Comparison of ENCODE assay signal across 30 cellular contexts in the genomic region with DNA sequence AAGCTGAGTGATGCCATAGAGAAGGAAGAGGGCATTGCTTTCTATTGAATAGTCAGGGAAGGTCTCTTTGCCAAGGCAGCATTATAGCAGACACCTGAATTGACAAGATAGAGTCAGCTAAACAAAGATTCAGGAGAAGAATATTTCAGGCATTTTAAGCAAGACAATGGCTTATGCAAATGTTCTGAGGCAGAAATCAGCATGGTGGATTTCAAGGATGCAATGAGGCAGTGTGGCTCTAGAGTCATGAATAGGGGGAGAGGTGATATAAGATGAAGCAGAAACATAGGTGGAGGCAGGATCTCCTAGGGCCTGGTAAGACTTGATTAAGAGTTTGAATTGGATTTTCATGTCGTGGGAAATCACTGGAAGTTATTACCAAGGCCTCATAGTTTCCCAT.
"Had no signal": no experiment of that assay in that cellular context is flagged by ENCODE, and none has a peak within 500 bp of the region (broad histone marks: within the 10 kb centered on the region; RNA-seq: fewer than 3 reads in every experiment).

No MANE protein-coding gene starts in this region.

- H3K9me3 ChIP-seq: MG63 had no signal

- ATAC-seq: activated T-cell treated with anti-CD3 and anti-CD28 coated beads, Interleukin-2, amount 50 U/mL, for 4 hours; activated T-helper 17 cell treated with anti-CD3 and anti-CD28 coated beads, Interleukin-2, amount 50 U/mL, for 72 hours; Panc1; Right ventricle myocardium inferior; T-cell had no signal

- H3K4me2 ChIP-seq: KMS-11 had no signal

- H3K4me3 ChIP-seq: cardiac muscle cell, MG63, SK-N-MC had no signal

- H3K27ac ChIP-seq: brain microvascular endothelial cell, cardiac muscle cell, KMS-11, SK-N-MC had no signal

- H3K9ac ChIP-seq: KMS-11 had no signal

- H3K27me3 ChIP-seq: brain microvascular endothelial cell, cardiac muscle cell, MG63 had no signal

- H3K36me3 ChIP-seq: brain microvascular endothelial cell, cardiac muscle cell, MG63 had no signal

- DNase-seq: activated CD4-positive, alpha-beta memory T cell treated with anti-CD3 and anti-CD28 coated beads for 36 hours; activated CD4-positive, alpha-beta T cell treated with anti-CD3 and anti-CD28 coated beads, Interleukin-2, amount 10 ng/mL, durations not matched to agents 7 days and 5 days; activated CD4-positive, CD25-positive, alpha-beta regulatory T cell; activated CD8-positive, alpha-beta memory T cell treated with anti-CD3 and anti-CD28 coated beads for 24 hours; activated gamma-delta T cell; activated naive CD4-positive, alpha-beta T cell treated with anti-CD3 and anti-CD28 coated beads for 36 hours; activated T-cell treated with anti-CD3 and anti-CD28 coated beads, Interleukin-2, amount 50 U/mL, for 4 hours; amygdala; brain microvascular endothelial cell; MG63; MV-4-11; NCI-H1092 treated with DMSO at 0.1 percent for 48 hours; NCI-H1417 treated with DMSO at 0.1 percent for 48 hours; NCI-H1694; NCI-H2029; NCI-H345; NCI-H510A; NCI-H526 treated with DMSO at 0.1 percent for 48 hours; NCI-H82; OCI-M1; RPMI8226; T-cell; T-helper 2 cell; T1000 had no signal
